Comparison of ENCODE assay signal across 1 cellular context in genomic region chr1:111448918-111449702, GRCh38.
TF ChIP-seq lines count a peak whose summit lies in the region.

A gene with protein sequence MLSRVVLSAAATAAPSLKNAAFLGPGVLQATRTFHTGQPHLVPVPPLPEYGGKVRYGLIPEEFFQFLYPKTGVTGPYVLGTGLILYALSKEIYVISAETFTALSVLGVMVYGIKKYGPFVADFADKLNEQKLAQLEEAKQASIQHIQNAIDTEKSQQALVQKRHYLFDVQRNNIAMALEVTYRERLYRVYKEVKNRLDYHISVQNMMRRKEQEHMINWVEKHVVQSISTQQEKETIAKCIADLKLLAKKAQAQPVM (plus strand): TSS chr1:111449464. CDS start chr1:111449542, 78 bp downstream.
Gene WDR77 (minus strand): TSS chr1:111449256. CDS start chr1:111449169, 87 bp downstream.

TF ChIP-seq in K562, 482 proteins besides CTCF, POLR2A, EP300 and RAD21 (continued from another document and continues in another):
- TF ChIP-seq MAFF (IDR thresholded peaks at IDR 0.05; ENCODE audit: low read length) (peak; percentile 76), TRIM24 (IDR thresholded peaks at IDR 0.05) (no peak), FOXK2 (conservative IDR thresholded peaks at IDR 0.05 in 1 of 2, IDR thresholded peaks at IDR 0.05 in 1 of 2; ENCODE audit: low read depth in 2 of 2) (peak in 1 of 2 experiments; percentile 53; a peak in 1 of 4 replicates), RREB1 (CRISPR knock-in tag; IDR thresholded peaks at IDR 0.05) (no peak), ATF1 (CRISPR knock-in tag; IDR thresholded peaks at IDR 0.05) (no peak; the same call in 1 of the 2 replicates), ATF1 (tag; IDR thresholded peaks at IDR 0.05) (no peak; the same call in 1 of the 2 replicates), CBX3 (IDR thresholded peaks at IDR 0.05; ENCODE audit: borderline replicate concordance in 1 of 2, low read length in 2 of 2) (no peak), ZNF217 (CRISPR knock-in tag; IDR thresholded peaks at IDR 0.05) (no peak), XRCC5 (IDR thresholded peaks at IDR 0.05; ENCODE audit: low read depth, low read length) (peak; percentile 50; the same call in 1 of the 2 replicates), ZBED1 (IDR thresholded peaks at IDR 0.05) (no peak), NR3C1 (CRISPR knock-in tag; IDR thresholded peaks at IDR 0.05) (no peak), SMAD1 (IDR thresholded peaks at IDR 0.05; ENCODE audit: low read depth, low read length, partially characterized antibody) (peak; percentile 75), GATAD2A (IDR thresholded peaks at IDR 0.05) (no peak), CHD1 (IDR thresholded peaks at IDR 0.05; ENCODE audit: low read length) (no peak), SIX5 (IDR thresholded peaks at IDR 0.05; ENCODE audit: borderline replicate concordance in 1 of 2, insufficient read depth in 1 of 2, low read depth in 1 of 2, low read length in 2 of 2) (no peak), ZNF830 (CRISPR knock-in tag; IDR thresholded peaks at IDR 0.05) (no peak), MIER1 (IDR thresholded peaks at IDR 0.05; ENCODE audit: low read depth) (no peak), POLR2AphosphoS2 (IDR thresholded peaks at IDR 0.05; ENCODE audit: low read length) (0 out of 2 replicates have a peak, but pooled peaks have one; percentile 46), ZNF699 (CRISPR knock-in tag; IDR thresholded peaks at IDR 0.05; ENCODE audit: insufficient replicate concordance) (no peak), MTA1 (IDR thresholded peaks at IDR 0.05; ENCODE audit: borderline replicate concordance) (no peak), CREM (IDR thresholded peaks at IDR 0.05; ENCODE audit: low read depth) (0 out of 2 replicates have a peak, but pooled peaks have one; percentile 6), GTF2F1 (IDR thresholded peaks at IDR 0.05; ENCODE audit: low read depth, low read length) (no peak), ZNF282 (CRISPR knock-in tag; IDR thresholded peaks at IDR 0.05) (no peak), CCNT2 (IDR thresholded peaks at IDR 0.05; ENCODE audit: borderline replicate concordance, extremely low read depth, insufficient read length, low read depth, low read length) (peak; percentile 33), FOXK1 (CRISPR knock-in tag; IDR thresholded peaks at IDR 0.05; ENCODE audit: borderline replicate concordance) (0 out of 2 replicates have a peak, but pooled peaks have one; percentile 74), CEBPZ (IDR thresholded peaks at IDR 0.05; ENCODE audit: borderline replicate concordance, low read depth, low read length) (no peak), ZNF232 (CRISPR knock-in tag; IDR thresholded peaks at IDR 0.05) (no peak), NUFIP1 (IDR thresholded peaks at IDR 0.05; ENCODE audit: partially characterized antibody) (no peak), HMBOX1 (IDR thresholded peaks at IDR 0.05) (peak; percentile 58; the same call in 1 of the 2 replicates), ZBTB9 (CRISPR knock-in tag; IDR thresholded peaks at IDR 0.05) (0 out of 2 replicates have a peak, but pooled peaks have one; percentile 20), KLF13 (tag; IDR thresholded peaks at IDR 0.05; ENCODE audit: borderline replicate concordance, low read depth) (peak; percentile 93), ID3 (CRISPR knock-in tag; IDR thresholded peaks at IDR 0.05) (no peak), ID3 (tag; IDR thresholded peaks at IDR 0.05) (no peak; the same call in 1 of the 2 replicates), BMI1 (IDR thresholded peaks at IDR 0.05; ENCODE audit: low read length) (no peak), LEF1 (IDR thresholded peaks at IDR 0.05) (no peak), SNIP1 (IDR thresholded peaks at IDR 0.05; ENCODE audit: low read depth) (no peak), EWSR1 (IDR thresholded peaks at IDR 0.05; ENCODE audit: borderline replicate concordance, low read depth, partially characterized antibody) (no peak), FOXP4 (CRISPR knock-in tag; IDR thresholded peaks at IDR 0.05; ENCODE audit: borderline replicate concordance) (0 out of 2 replicates have a peak, but pooled peaks have one; percentile 11), KHSRP (IDR thresholded peaks at IDR 0.05) (no peak), ARID1B (IDR thresholded peaks at IDR 0.05) (no peak), BRD9 (IDR thresholded peaks at IDR 0.05; ENCODE audit: low read depth, partially characterized antibody) (no peak), HMGXB4 (CRISPR knock-in tag; IDR thresholded peaks at IDR 0.05) (no peak), GTF2E2 (tag; IDR thresholded peaks at IDR 0.05) (peak; percentile 95), HDAC3 (IDR thresholded peaks at IDR 0.05; ENCODE audit: borderline replicate concordance, partially characterized antibody) (no peak)
- TF ChIP-seq, protein P1, sequence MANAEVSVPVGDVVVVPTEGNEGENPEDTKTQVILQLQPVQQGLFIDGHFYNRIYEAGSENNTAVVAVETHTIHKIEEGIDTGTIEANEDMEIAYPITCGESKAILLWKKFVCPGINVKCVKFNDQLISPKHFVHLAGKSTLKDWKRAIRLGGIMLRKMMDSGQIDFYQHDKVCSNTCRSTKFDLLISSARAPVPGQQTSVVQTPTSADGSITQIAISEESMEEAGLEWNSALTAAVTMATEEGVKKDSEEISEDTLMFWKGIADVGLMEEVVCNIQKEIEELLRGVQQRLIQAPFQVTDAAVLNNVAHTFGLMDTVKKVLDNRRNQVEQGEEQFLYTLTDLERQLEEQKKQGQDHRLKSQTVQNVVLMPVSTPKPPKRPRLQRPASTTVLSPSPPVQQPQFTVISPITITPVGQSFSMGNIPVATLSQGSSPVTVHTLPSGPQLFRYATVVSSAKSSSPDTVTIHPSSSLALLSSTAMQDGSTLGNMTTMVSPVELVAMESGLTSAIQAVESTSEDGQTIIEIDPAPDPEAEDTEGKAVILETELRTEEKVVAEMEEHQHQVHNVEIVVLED (CRISPR knock-in tag; IDR thresholded peaks at IDR 0.05), result no peak
- TF ChIP-seq, protein P2, sequence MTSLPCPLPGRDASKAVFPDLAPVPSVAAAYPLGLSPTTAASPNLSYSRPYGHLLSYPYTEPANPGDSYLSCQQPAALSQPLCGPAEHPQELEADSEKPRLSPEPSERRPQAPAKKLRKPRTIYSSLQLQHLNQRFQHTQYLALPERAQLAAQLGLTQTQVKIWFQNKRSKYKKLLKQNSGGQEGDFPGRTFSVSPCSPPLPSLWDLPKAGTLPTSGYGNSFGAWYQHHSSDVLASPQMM (CRISPR knock-in tag; IDR thresholded peaks at IDR 0.05), result no peak
